In the genomic region with DNA sequence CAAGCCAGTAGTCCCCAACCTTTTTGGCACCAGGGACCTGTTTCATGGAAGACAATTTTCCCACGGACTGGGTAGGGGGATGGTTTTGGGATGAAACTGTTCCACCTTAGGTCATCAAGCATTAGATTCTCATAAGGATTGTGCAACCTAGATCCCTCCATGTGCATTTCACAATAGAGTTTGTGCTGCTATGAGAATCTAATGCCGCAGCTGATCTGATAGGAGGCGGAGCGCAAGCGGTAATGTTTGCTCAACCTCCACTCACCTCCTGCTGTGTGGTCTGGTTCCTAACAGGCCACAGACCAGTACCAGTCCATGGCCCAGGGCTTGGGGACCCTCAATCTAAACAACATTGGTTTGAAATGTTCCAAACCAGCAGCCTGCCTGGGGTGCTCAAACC, we compare ENCODE assay signal across 33 cellular contexts.
"Had no signal": no experiment of that assay in that cellular context is flagged by ENCODE, and none has a peak within 500 bp of the region (broad histone marks: within the 10 kb centered on the region; RNA-seq: fewer than 3 reads in every experiment).

No MANE protein-coding gene starts in this region.

- H3K27ac Mint-ChIP-seq: activated naive CD4-positive, alpha-beta T cell treated with anti-CD3 and anti-CD28 coated beads for 36 hours; activated naive CD8-positive, alpha-beta T cell treated with anti-CD3 and anti-CD28 coated beads for 36 hours; activated T-helper 1 cell treated with anti-CD3 and anti-CD28 coated beads, Interleukin-12 subunit alpha, Interleukin-12 subunit beta, Interleukin-2, Interleukin-4 antibody, amounts not matched to agents 30 ng/mL and 10 ng/mL and 1 ng/mL, durations not matched to agents 14 hours and 24 hours and 36 hours; brain; mesothelial cell of epicardium; naive B cell; nephron progenitor cell; stimulated activated naive B cell treated with anti-CD40 and anti-IgM and Interleukin-4, amounts not matched to agents 10 μg/mL and 1 μg/mL and 100 μg/mL, for 72 hours; T-helper 1 cell treated with Interleukin-12 subunit alpha and Interleukin-12 subunit beta and Interleukin-4 antibody, amounts not matched to agents 30 μg/mL and 1 μg/mL, for 36 hours had no signal

- DNase-seq: activated CD4-positive, alpha-beta T cell treated with anti-CD3 and anti-CD28 coated beads for 48 hours; activated CD4-positive, alpha-beta T cell treated with anti-CD3 and anti-CD28 coated beads, Interleukin-2, amount 50 U/mL, for 48 hours; activated CD8-positive, alpha-beta memory T cell treated with anti-CD3 and anti-CD28 coated beads for 24 hours; activated CD8-positive, alpha-beta memory T cell treated with anti-CD3 and anti-CD28 coated beads, Interleukin-2, amount 50 U/mL, for 4 hours; activated effector memory CD4-positive, alpha-beta T cell treated with anti-CD3 and anti-CD28 coated beads, Interleukin-2, amount 50 U/mL, for 16 hours; activated naive CD4-positive, alpha-beta T cell treated with anti-CD3 and anti-CD28 coated beads for 36 hours; activated naive CD8-positive, alpha-beta T cell treated with anti-CD3 and anti-CD28 coated beads for 36 hours; activated T-cell treated with anti-CD3 and anti-CD28 coated beads, Interleukin-2, amount 50 U/mL, for 1 hour; adrenal gland; islet precursor cell; left ventricle myocardium superior; mammary epithelial cell; naive B cell; nephron progenitor cell; stimulated activated CD4-positive, alpha-beta T cell treated with anti-CD3 and anti-CD28 coated beads, Interleukin-1b, Interleukin-23, amount 100 ng/mL, for 48 hours; stimulated activated CD4-positive, alpha-beta T cell treated with anti-CD3 and anti-CD28 coated beads, Interleukin-4, amount 100 ng/mL, for 4 hours; stimulated activated CD8-positive, alpha-beta memory T cell treated with anti-CD3 and anti-CD28 coated beads, Interleukin-4, amount 100 ng/mL, for 48 hours; stimulated activated naive B cell treated with anti-CD40 and anti-IgM and Interleukin-4, amounts not matched to agents 10 μg/mL and 1 μg/mL and 100 μg/mL, for 72 hours; stomach; T-helper 9 cell; tibial artery; WERI-Rb-1 had no signal

- H3K9me3 ChIP-seq: adrenal gland, ascending aorta, neutrophil, prostate gland, suprapubic skin had no signal

- H3K27me3 Mint-ChIP-seq: activated naive CD8-positive, alpha-beta T cell treated with anti-CD3 and anti-CD28 coated beads for 36 hours; stimulated activated naive B cell treated with anti-CD40 and anti-IgM and Interleukin-4, amounts not matched to agents 10 μg/mL and 1 μg/mL and 100 μg/mL, for 72 hours had no signal

- H3K36me3 ChIP-seq: adrenal gland, ascending aorta, esophagus muscularis mucosa, neutrophil, prostate gland, stomach, suprapubic skin, tibial artery, WERI-Rb-1 had no signal

- H3K4me3 Mint-ChIP-seq: activated naive CD4-positive, alpha-beta T cell treated with anti-CD3 and anti-CD28 coated beads for 36 hours; activated naive CD8-positive, alpha-beta T cell treated with anti-CD3 and anti-CD28 coated beads for 36 hours; activated T-helper 1 cell treated with anti-CD3 and anti-CD28 coated beads, Interleukin-12 subunit alpha, Interleukin-12 subunit beta, Interleukin-2, Interleukin-4 antibody, amounts not matched to agents 30 ng/mL and 10 ng/mL and 1 ng/mL, durations not matched to agents 14 hours and 24 hours and 36 hours; brain; mesothelial cell of epicardium; nephron progenitor cell; stimulated activated naive B cell treated with anti-CD40 and anti-IgM and Interleukin-4, amounts not matched to agents 10 μg/mL and 1 μg/mL and 100 μg/mL, for 72 hours; T-helper 1 cell treated with Interleukin-12 subunit alpha and Interleukin-12 subunit beta and Interleukin-4 antibody, amounts not matched to agents 30 μg/mL and 1 μg/mL, for 36 hours had no signal

- H3K27me3 ChIP-seq: adrenal gland, ascending aorta, esophagus muscularis mucosa, neutrophil, stomach, suprapubic skin, tibial artery had no signal

- H3K27ac ChIP-seq: adrenal gland, ascending aorta, esophagus muscularis mucosa, neutrophil, prostate gland, stomach, suprapubic skin, tibial artery, WERI-Rb-1 had no signal

- ATAC-seq: activated CD4-positive, CD25-positive, alpha-beta regulatory T cell treated with anti-CD3 and anti-CD28 coated beads, Interleukin-2, amount 50 U/mL, for 24 hours; left ventricle myocardium superior; stimulated activated naive B cell treated with anti-CD40 and anti-IgM and Interleukin-4, amounts not matched to agents 10 μg/mL and 1 μg/mL and 100 μg/mL, for 72 hours had no signal

- H3K36me3 Mint-ChIP-seq: brain; stimulated activated naive B cell treated with anti-CD40 and anti-IgM and Interleukin-4, amounts not matched to agents 10 μg/mL and 1 μg/mL and 100 μg/mL, for 72 hours had no signal

- H3K4me3 ChIP-seq: adrenal gland, ascending aorta, esophagus muscularis mucosa, prostate gland, smooth muscle cell, stomach, suprapubic skin, tibial artery had no signal

- H3K4me1 Mint-ChIP-seq: brain; mesothelial cell of epicardium; nephron progenitor cell; stimulated activated naive B cell treated with anti-CD40 and anti-IgM and Interleukin-4, amounts not matched to agents 10 μg/mL and 1 μg/mL and 100 μg/mL, for 72 hours had no signal

- H3K4me1 ChIP-seq: adrenal gland, ascending aorta, prostate gland, stomach, suprapubic skin had no signal
